ENCODE assay signal across 8 cellular contexts in genomic region chr9:122912964-122913673, GRCh38. TPM values are rescaled to one million over a fixed set of nuclear protein-coding genes. Genes with fewer than 3 reads are reported as not detected.
DNase-seq lines count a peak whose midpoint lies in the region; ATAC-seq and TF ChIP-seq lines count a peak whose summit lies in the region.

Gene ZBTB6, minus strand, starts transcription at chr9:122913323. Its CDS starts 1,251 bp downstream, at chr9:122912072.

- intact Hi-C loops in cardiac septum (cut with DNase I) = loop anchor here (2.0 kb wide), 1 partner anchor 18 kb away; the partner anchor contains the start of gene ZBTB26

- H2BK120ac ChIP-seq in trophoblast cell (ENCODE audit: insufficient read depth, low read length, poor library complexity) = peak within 1 kb of the TSS; percentile 63

- peak within 1 kb of the TSS; percentile 94 for H3K27ac ChIP-seq in trophoblast cell (ENCODE audit: low read depth, low read length)

- H2AK5ac ChIP-seq in trophoblast cell (ENCODE audit: low read length) = peak within 1 kb of the TSS; percentile 94

- H3K27me3 ChIP-seq in trophoblast cell (ENCODE audit: insufficient read depth, low read length) = no peaks in the 10 kb centered on the region

- ATAC-seq in HG02610 (IDR thresholded peaks at IDR 0.05; ENCODE audit: unreplicated experiment) = peak; percentile 98

- peaks cover 0 to 1% of the 10 kb centered on the region in 2 experiments for H3K4me1 ChIP-seq in trophoblast cell (ENCODE audit: control insufficient read depth in 1 of 2, insufficient read depth in 2 of 2, low read length in 2 of 2)

- H2AFZ ChIP-seq in trophoblast cell (ENCODE audit: insufficient read depth, low read length, poor library complexity) = peak within 1 kb of the TSS; percentile 86

- H4K12ac ChIP-seq in trophoblast cell (ENCODE audit: low read depth, low read length) = peak within 1 kb of the TSS; percentile 83

- H3K9me3 ChIP-seq in trophoblast cell (ENCODE audit: insufficient read depth, low read depth, low read length) = no peaks in the 10 kb centered on the region

- peaks cover 5% of the 10 kb centered on the region for H3K79me2 ChIP-seq in trophoblast cell (ENCODE audit: control insufficient read depth, insufficient read depth, low read length, poor library complexity)

- peak within 1 kb of the TSS; percentile 34 for H2BK5ac ChIP-seq in trophoblast cell (ENCODE audit: low read depth, low read length, poor library complexity)

- peaks cover 11% of the 10 kb centered on the region for H3K79me1 ChIP-seq in trophoblast cell (ENCODE audit: low read length)

- peak; percentile 56 for TF ChIP-seq POLR2A in GM10847 (IDR thresholded peaks at IDR 0.05; ENCODE audit: extremely low read depth, insufficient read length)

- no peak within 1 kb of the TSS for H2BK12ac ChIP-seq in trophoblast cell (ENCODE audit: low read length)

- peak within 1 kb of the TSS; percentile 95 for H3K4ac ChIP-seq in trophoblast cell (ENCODE audit: low read depth, low read length)

- peak; percentile 65 for DNase-seq in NCI-H1092 (lab: John Stamatoyannopoulos, UW)
- DNase-seq in SKM-1 (lab: John Stamatoyannopoulos, UW; ENCODE audit: unreplicated experiment) = peak; percentile 73
- peak; percentile 49 for DNase-seq in activated naive CD8-positive, alpha-beta T cell treated with anti-CD3 and anti-CD28 coated beads, Interleukin-2, amount 50 U/mL, for 16 hours (ENCODE audit: low read depth, low spot score)
- peak; percentile 91 for DNase-seq in cardiac septum (ENCODE audit: low spot score)
- DNase-seq in trophoblast cell = peak; percentile 74 to 79
- DNase-seq in ureter (ENCODE audit: low spot score) = peak; percentile 83

- peak within 1 kb of the TSS; percentile 100 for H3K9ac ChIP-seq in trophoblast cell (ENCODE audit: low read length)

- H3K18ac ChIP-seq in trophoblast cell (ENCODE audit: low read length) = peak within 1 kb of the TSS; percentile 99

- no peak within 1 kb of the TSS for H3K23ac ChIP-seq in trophoblast cell (ENCODE audit: low read length)

- peak within 1 kb of the TSS; percentile 98 for H3K14ac ChIP-seq in trophoblast cell (ENCODE audit: low read length)

- H3K36me3 ChIP-seq in trophoblast cell (ENCODE audit: control insufficient read depth in 1 of 2, insufficient read depth in 2 of 2, low read length in 2 of 2) = peaks cover 2 to 6% of the 10 kb centered on the region in 2 experiments

- H4K91ac ChIP-seq in trophoblast cell (ENCODE audit: low read depth, low read length) = peak within 1 kb of the TSS; percentile 72

- peak within 1 kb of the TSS; percentile 98 for H4K8ac ChIP-seq in trophoblast cell (ENCODE audit: low read depth, low read length)

- no CpG with 5 or more reads among the region's 35 CpGs for WGBS in trophoblast cell (ENCODE audit: extremely low coverage, insufficient coverage, insufficient read length)

- peak within 1 kb of the TSS; percentile 96 for H3K4me3 ChIP-seq in trophoblast cell (ENCODE audit: low read depth, low read length)

- H3K4me2 ChIP-seq in trophoblast cell (ENCODE audit: low read length) = peak within 1 kb of the TSS; percentile 59

RNA-seq across cellular contexts. Expression of gene ZBTB6, which starts in this region (rescaled TPM):
- 6.6 TPM for total RNA-seq in cardiac septum
- polyA plus RNA-seq in trophoblast cell (2013) = 6.4 and 6.6 TPM in 2 replicates
- total RNA-seq in ureter = 9.8 TPM

Comparison
In these comparisons a context has a peak if more than half of its experiments do, and no peak if none do; other contexts are left out.
1. Peak in every context shown above with its lines: DNase-seq, ATAC-seq, H3K4me3 ChIP-seq and H3K27ac ChIP-seq.